In the genomic region with DNA sequence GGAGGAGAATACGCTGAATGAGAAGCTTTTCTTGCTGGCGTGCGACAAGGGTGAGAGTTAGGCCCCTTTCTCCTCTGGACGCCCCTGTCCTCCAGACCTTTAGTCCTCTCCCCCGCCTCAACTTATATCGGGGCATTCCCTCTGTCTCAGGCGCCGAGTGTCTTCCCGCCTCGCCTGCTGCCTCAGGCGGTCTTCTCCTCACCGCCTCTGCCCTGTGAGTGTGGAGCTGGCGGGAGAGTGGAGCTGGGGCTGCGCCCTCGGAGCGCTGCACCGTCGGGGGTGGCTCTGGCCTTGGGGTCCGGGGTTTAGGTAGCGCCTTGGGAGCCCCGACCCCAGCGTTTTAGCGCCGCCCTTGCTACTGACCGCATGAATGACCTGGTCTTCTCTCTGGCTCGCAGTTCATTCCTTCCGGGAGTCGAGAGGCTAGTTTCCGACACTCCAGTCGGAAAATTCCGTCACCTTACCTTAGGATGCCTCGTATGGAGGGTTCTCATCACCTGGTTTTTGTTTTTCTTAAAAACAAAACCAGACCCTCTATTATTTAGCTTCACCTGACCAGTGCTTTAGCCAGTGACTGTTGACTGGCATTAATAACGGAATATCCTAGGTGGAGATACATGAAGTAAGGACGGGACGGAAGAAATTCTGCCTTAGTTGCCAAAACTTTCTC, we compare ENCODE assay signal across 8 cellular contexts. TPM values are rescaled to one million over a fixed set of nuclear protein-coding genes. Genes with fewer than 3 reads are reported as not detected.
DNase-seq lines count a peak whose midpoint lies in the region; TF ChIP-seq lines count a peak whose summit lies in the region.

No MANE protein-coding gene starts in this region.

- DNase-seq in ELR (ENCODE audit: low read depth) (peak; percentile 76), H4 (ENCODE audit: low spot score) (peak; percentile 41), NCI-H1105 (lab: John Stamatoyannopoulos, UW) (peak; percentile 65), fibroblast of gingiva (ENCODE audit: low read depth) (peak; percentile 2), tibial nerve (ENCODE audit: low spot score in 2 of 2) (peak; percentile 16)
- DNase-seq in activated CD4-positive, alpha-beta T cell treated with anti-CD3 and anti-CD28 coated beads, Interleukin-2, amount 50 U/mL, for 24 hours (ENCODE audit: low read depth in 1 of 2, low spot score in 1 of 2), result peak; percentile 6 to 14
- DNase-seq in NK-92 treated with Interleukin-12 subunit alpha and Interleukin-12 subunit beta, amount 100 ng/mL, for 24 hours (lab: John Stamatoyannopoulos, UW), result no peak

- no peaks in the 10 kb centered on the region for H3K9me3 ChIP-seq in mucosa of stomach (ENCODE audit: control insufficient read depth, low read length)
- no peaks in the 10 kb centered on the region for H3K9me3 ChIP-seq in tibial nerve

- H3K4me3 ChIP-seq in mucosa of stomach (ENCODE audit: low read length) (peak overlapping the region; percentile 63), tibial nerve (peak overlapping the region; percentile 64 to 88 (median 74))

- peak in 1 of 5 experiments; percentile 18 for TF ChIP-seq CTCF in tibial nerve (IDR thresholded peaks at IDR 0.05)

- H3K27ac ChIP-seq in tibial nerve, result peak overlapping the region; percentile 81 to 96 (median 88)

- peak overlapping the region; percentile 61 for H3K9ac ChIP-seq in mucosa of stomach (ENCODE audit: low read length)

- TF ChIP-seq EP300 in tibial nerve (IDR thresholded peaks at IDR 0.05), result peak in 1 of 2 donors; percentile 29

- no peaks in the 10 kb centered on the region for H3K36me3 ChIP-seq in mucosa of stomach (ENCODE audit: control insufficient read depth, insufficient read depth, low read length)
- no peaks in the 10 kb centered on the region for H3K36me3 ChIP-seq in tibial nerve

- H3K27me3 ChIP-seq in mucosa of stomach (ENCODE audit: control insufficient read depth, insufficient read depth, low read length), result peaks cover 15% of the 10 kb centered on the region
- H3K27me3 ChIP-seq in tibial nerve, result no peaks in the 10 kb centered on the region

- no peak for TF ChIP-seq POLR2A in tibial nerve (IDR thresholded peaks at IDR 0.05)

- H3K4me1 ChIP-seq in mucosa of stomach (ENCODE audit: control insufficient read depth, insufficient read depth, low read length), result peaks cover 10% of the 10 kb centered on the region
- H3K4me1 ChIP-seq in tibial nerve, result peaks cover 0 to 19% (median 0%) of the 10 kb centered on the region in 4 donors

- WGBS in tibial nerve, 2 donors, result 2 to 3% methylated on average over 35 of the region's 35 CpGs

RNA-seq across cellular contexts. Expression of gene TRPC1, which starts 1.0 kb away (rescaled TPM):
- 9.8 and 18.0 TPM in 2 replicates for total RNA-seq in H4 (2014; rRNA removed; shearing (Covaris generic))
- total RNA-seq in tibial nerve, result 10 to 100 TPM; 23.4 to 47.7 (median 31.1) TPM
